ENCODE assay signal across 8 cellular contexts in the genomic region with DNA sequence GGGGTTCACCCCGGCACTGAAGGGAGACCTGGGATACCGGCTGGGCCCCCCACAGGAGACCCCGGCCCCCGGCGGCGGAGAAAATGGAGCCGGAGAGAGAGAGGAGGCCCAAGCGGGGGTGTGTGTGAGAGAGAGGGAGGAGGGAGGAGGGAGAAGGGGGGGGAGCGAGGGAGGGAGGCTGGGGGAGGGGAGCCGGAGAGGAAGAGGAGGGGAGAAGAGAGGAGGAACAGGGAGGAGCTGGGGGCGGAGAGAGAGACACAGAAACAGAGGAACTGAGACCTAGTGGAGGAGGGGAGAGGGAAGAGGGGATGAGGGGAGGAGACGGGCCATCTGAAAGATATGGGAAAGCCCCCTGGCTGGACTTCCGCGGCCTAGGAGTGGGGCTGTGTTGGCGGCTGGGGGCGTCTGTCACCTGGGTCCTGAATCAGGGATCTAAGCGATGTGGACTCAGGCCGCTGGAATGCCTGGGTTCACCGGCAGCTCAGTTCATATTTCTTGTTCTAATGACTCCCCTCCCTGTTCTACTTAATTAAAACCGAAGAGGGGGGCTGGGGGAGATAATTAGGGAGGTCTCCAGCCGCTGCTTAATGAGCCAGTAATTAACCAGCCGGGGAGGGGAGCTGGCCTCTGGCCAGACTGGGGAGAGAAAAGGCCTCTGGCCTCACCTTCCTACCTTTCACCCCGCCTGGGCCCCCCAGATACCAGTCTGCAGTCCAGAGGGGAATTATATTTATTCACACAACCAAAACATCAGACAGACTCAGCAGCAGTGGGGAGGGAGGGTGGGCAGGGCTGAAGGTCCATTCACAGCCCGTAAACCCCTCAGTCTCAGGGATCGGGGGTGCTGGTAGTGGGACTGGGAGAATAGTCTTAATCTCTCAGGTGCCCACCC. TPM values are rescaled to one million over a fixed set of nuclear protein-coding genes. Genes with fewer than 3 reads are reported as not detected.
DNase-seq lines count a peak whose midpoint lies in the region; ATAC-seq and TF ChIP-seq lines count a peak whose summit lies in the region.

A gene with protein sequence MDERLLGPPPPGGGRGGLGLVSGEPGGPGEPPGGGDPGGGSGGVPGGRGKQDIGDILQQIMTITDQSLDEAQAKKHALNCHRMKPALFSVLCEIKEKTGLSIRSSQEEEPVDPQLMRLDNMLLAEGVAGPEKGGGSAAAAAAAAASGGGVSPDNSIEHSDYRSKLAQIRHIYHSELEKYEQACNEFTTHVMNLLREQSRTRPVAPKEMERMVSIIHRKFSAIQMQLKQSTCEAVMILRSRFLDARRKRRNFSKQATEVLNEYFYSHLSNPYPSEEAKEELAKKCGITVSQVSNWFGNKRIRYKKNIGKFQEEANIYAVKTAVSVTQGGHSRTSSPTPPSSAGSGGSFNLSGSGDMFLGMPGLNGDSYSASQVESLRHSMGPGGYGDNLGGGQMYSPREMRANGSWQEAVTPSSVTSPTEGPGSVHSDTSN (minus strand): TSS at position 149 of the 892 bp plus-strand sequence. CDS start 287 bp downstream, outside the sequence.

- peak; percentile 67 to 95 for TF ChIP-seq POLR2A in tibial nerve (IDR thresholded peaks at IDR 0.05)

- H3K4me1 ChIP-seq in tibial nerve: peaks cover 0 to 88% (median 63%) of the 10 kb centered on the region in 4 donors

- peaks cover 0 to 20% (median 6%) of the 10 kb centered on the region in 3 donors for H3K36me3 ChIP-seq in tibial nerve

- H3K4me3 ChIP-seq in HFF-Myc (replicated peaks; ENCODE audit: low read depth, low read length) (peak within 1 kb of the TSS; percentile 77), tibial nerve (peak within 1 kb of the TSS; percentile 60 to 89 (median 75))

- no peaks in the 10 kb centered on the region for H3K27me3 ChIP-seq in tibial nerve

- CTCF ChIA-PET in T-cell (lab: Charles Lee): no interaction called here

- H3K4me3 Mint-ChIP-seq in T-cell: peak within 1 kb of the TSS; percentile 96 to 97 (median 97)

- H3K27ac ChIP-seq in adipose tissue (ENCODE audit: low read depth, low read length) (peak within 1 kb of the TSS; percentile 69), tibial nerve (peak within 1 kb of the TSS; percentile 97 to 100 (median 99))

- H3K4me1 Mint-ChIP-seq in T-cell: peaks cover 59 to 70% (median 70%) of the 10 kb centered on the region in 3 donors

- no peak for TF ChIP-seq CTCF in HFF-Myc (IDR thresholded peaks at IDR 0.05; ENCODE audit: low read depth, low read length, missing control alignments)
- peak in 1 of 5 experiments; percentile 25 for TF ChIP-seq CTCF in tibial nerve (IDR thresholded peaks at IDR 0.05)

- peak; percentile 19 to 96 for TF ChIP-seq EP300 in tibial nerve (IDR thresholded peaks at IDR 0.05)

- POLR2A ChIA-PET in T-cell (lab: Charles Lee): interaction anchor here (0.5 to 0.9 kb wide), 3 partner anchors 59 to 1118 kb away, joined by 3 to 5 read pairs (median 3); no protein-coding TSS in a partner anchor

- ATAC-seq in T-cell (replicated peaks in 1 of 4): peak; percentile 59 to 69 (median 64)

- H3K9me3 ChIP-seq in tibial nerve: no peaks in the 10 kb centered on the region

- H3K27ac Mint-ChIP-seq in T-cell: peak within 1 kb of the TSS; percentile 99

- H3K9me3 Mint-ChIP-seq in T-cell: no peaks in the 10 kb centered on the region

- 8% methylated on average over 20 to 25 of the region's 25 CpGs for WGBS in adipose tissue, 3 donors
- WGBS in tibial nerve, 2 donors: 5 to 7% methylated on average over 17 to 24 of the region's 25 CpGs

- DNase-seq in EH (ENCODE audit: low read depth): peak; percentile 94
- no peak for DNase-seq in HFF-Myc (ENCODE audit: extremely low read depth, low read depth)
- DNase-seq in NCI-H1417 treated with DMSO at 0.1 percent for 48 hours (lab: John Stamatoyannopoulos, UW): peak; percentile 53
- DNase-seq in T-cell: peak; percentile 61 to 85 (median 73)
- peak; percentile 96 for DNase-seq in cardiac septum (ENCODE audit: low spot score)
- DNase-seq in pons (ENCODE audit: low spot score): peak; percentile 96
- DNase-seq in tibial nerve (ENCODE audit: low spot score in 2 of 2): peak; percentile 92 to 97

- peaks cover 46% of the 10 kb centered on the region for H3K36me3 Mint-ChIP-seq in T-cell

- H3K27me3 Mint-ChIP-seq in T-cell: no peaks in the 10 kb centered on the region

- intact Hi-C loops in cardiac septum (cut with DNase I): no loop called here

RNA-seq across cellular contexts. Expression of the gene that starts here (rescaled TPM):
- total RNA-seq in T-cell (100 to 1,000 TPM; 124 to 171 (median 148) TPM), cardiac septum (46.9 TPM), tibial nerve (10 to 100 TPM; 55.0 to 75.0 (median 61.9) TPM)
- polyA plus RNA-seq in adipose tissue: 10 to 100 TPM; 19.0 to 60.2 (median 33.5) TPM
